In the genomic region with DNA sequence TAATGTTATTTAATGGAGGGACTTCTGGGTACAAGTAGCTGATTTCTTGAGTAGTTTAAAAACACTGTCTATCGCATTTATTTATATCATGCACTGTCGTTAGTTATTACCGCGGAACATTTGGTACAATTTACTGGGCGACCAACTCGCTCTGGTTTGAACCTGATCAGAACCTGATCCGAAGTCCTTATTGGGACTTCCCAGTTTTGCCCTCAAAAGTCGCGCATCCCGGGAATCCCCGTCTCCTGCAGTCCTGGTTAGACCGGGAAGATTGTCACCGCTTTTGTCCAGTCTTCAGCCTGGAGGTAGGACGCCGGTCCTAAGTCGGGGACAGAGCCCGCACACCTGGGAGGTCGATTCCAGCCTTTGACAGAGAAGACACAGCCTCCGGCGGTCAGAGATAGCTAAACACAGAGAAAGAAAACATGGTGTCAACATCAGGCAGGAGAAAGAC, we compare ENCODE assay signal across 9 cellular contexts. TPM values are rescaled to one million over a fixed set of nuclear protein-coding genes. Genes with fewer than 3 reads are reported as not detected.
A peak's percentile ranks its signal among the peaks of the same experiment; 100 is the strongest.
DNase-seq lines count a peak whose midpoint lies in the region; ATAC-seq and TF ChIP-seq lines count a peak whose summit lies in the region.
"Had no signal": no experiment of that assay in that cellular context is flagged by ENCODE, and none has a peak within 500 bp of the region (broad histone marks: within the 10 kb centered on the region; RNA-seq: fewer than 3 reads in every experiment).

No MANE protein-coding gene starts in this region.

- in situ Hi-C loops in astrocyte of the spinal cord (cut with HindIII; ENCODE audit: low sequenced_read_pairs) (no loop called here), GM13976 (cut with MboI; ENCODE audit: low sequenced_read_pairs, unreplicated experiment) (no loop called here)

- H3K36me3 ChIP-seq in A673 (ENCODE audit: insufficient read depth, low read length, poor library complexity, severe bottlenecking), result no peaks in the 10 kb centered on the region
- H3K36me3 ChIP-seq in OCI-LY1 (ENCODE audit: insufficient read depth, low read length), result peaks cover 18% of the 10 kb centered on the region
- peaks cover 11% of the 10 kb centered on the region for H3K36me3 ChIP-seq in skeletal muscle satellite cell (ENCODE audit: insufficient read depth, low read length)

- H3K9me3 ChIP-seq in A673 (ENCODE audit: low read depth, low read length, poor library complexity, severe bottlenecking), result no peaks in the 10 kb centered on the region
- no peaks in the 10 kb centered on the region for H3K9me3 ChIP-seq in OCI-LY1 (ENCODE audit: low read length)
- no peaks in the 10 kb centered on the region for H3K9me3 ChIP-seq in skeletal muscle satellite cell (replicated peaks; ENCODE audit: low read length)

- H3K79me2 ChIP-seq in OCI-LY1 (ENCODE audit: insufficient read depth, low read length), result no peaks in the 10 kb centered on the region

- BruUV-seq in A673 (replicated peaks; lab: Mats Ljungman, UMichigan), result TSS peak; percentile 50

- peak overlapping the region; percentile 90 for H3K4me2 ChIP-seq in OCI-LY1 (ENCODE audit: low read length)
- H3K4me2 ChIP-seq in skeletal muscle satellite cell (ENCODE audit: low read length), result peak overlapping the region; percentile 88

- H3K27me3 ChIP-seq in A673 (replicated peaks; ENCODE audit: insufficient read depth, low read depth, low read length, poor library complexity) (no peaks in the 10 kb centered on the region), OCI-LY1 (ENCODE audit: insufficient read depth, low read length) (no peaks in the 10 kb centered on the region), skeletal muscle satellite cell (ENCODE audit: control insufficient read depth, insufficient read depth, low read length) (peaks cover under 1% of the 10 kb centered on the region)

- DNase-seq in A673 (ENCODE audit: low spot score) (no peak), astrocyte of the spinal cord (ENCODE audit: low read depth, low spot score) (peak; percentile 20), iPS-NIHi7 (ENCODE audit: extremely low spot score) (peak; percentile 20), SIG-M5 treated with dmso at 0.1 percent for 504 hours (lab: John Stamatoyannopoulos, UW; ENCODE audit: unreplicated experiment) (no peak), GM13976 (ENCODE audit: low spot score) (no peak)

- peak overlapping the region; percentile 74 for H3K9ac ChIP-seq in OCI-LY1 (ENCODE audit: low read length)
- peak overlapping the region; percentile 90 for H3K9ac ChIP-seq in skeletal muscle satellite cell (ENCODE audit: low read depth, low read length)

- no peaks in the 10 kb centered on the region for H3K9me2 ChIP-seq in OCI-LY1 (ENCODE audit: low read depth, low read length)

- H3K27ac ChIP-seq in A673 (ENCODE audit: low read depth, low read length, poor library complexity, severe bottlenecking) (peak overlapping the region; percentile 79), OCI-LY1 (ENCODE audit: low read depth, low read length, poor library complexity, severe bottlenecking) (peak overlapping the region; percentile 6)

- intact Hi-C loops in A673 (cut with micrococcal nuclease; ENCODE audit: unreplicated experiment), result no loop called here

- H3K4me3 ChIP-seq in A673 (ENCODE audit: low read depth, low read length, poor library complexity, severe bottlenecking) (peak overlapping the region; percentile 93), OCI-LY1 (ENCODE audit: low read depth, low read length, poor library complexity, severe bottlenecking) (peak overlapping the region; percentile 78), astrocyte of the spinal cord (ENCODE audit: low read depth, low read length) (peak overlapping the region; percentile 84), skeletal muscle satellite cell (ENCODE audit: low read length) (peak overlapping the region; percentile 81)

- H3K4me1 ChIP-seq in A673 (ENCODE audit: insufficient read depth, low read length, poor library complexity, severe bottlenecking) (peaks cover 10% of the 10 kb centered on the region), OCI-LY1 (ENCODE audit: insufficient read depth, low read length, severe bottlenecking) (peaks cover 24% of the 10 kb centered on the region), skeletal muscle satellite cell (ENCODE audit: control insufficient read depth, insufficient read depth, low read length) (peaks cover 25% of the 10 kb centered on the region)

- H4K20me1 ChIP-seq in OCI-LY1 (ENCODE audit: insufficient read depth, low read length), result no peaks in the 10 kb centered on the region

- no peak overlapping the region for H2AFZ ChIP-seq in OCI-LY1 (ENCODE audit: low read length)

- ATAC-seq in GM19035 (IDR thresholded peaks at IDR 0.05; ENCODE audit: unreplicated experiment), result peak; percentile 5

- CTCF ChIA-PET in A673 (lab: Charles Lee), result no interaction called here

- H3F3A ChIP-seq in OCI-LY1 (ENCODE audit: insufficient read depth, low read length), result no peaks in the 10 kb centered on the region

- POLR2A ChIA-PET in A673 (lab: Charles Lee; ENCODE audit: low non-redundant PET), result no interaction called here

- TF ChIP-seq CTCF in A673 (conservative IDR thresholded peaks at IDR 0.05; ENCODE audit: low read depth, low read length), result no peak
- TF ChIP-seq CTCF in OCI-LY1 (IDR thresholded peaks at IDR 0.05; ENCODE audit: low read length), result no peak
- TF ChIP-seq CTCF in astrocyte of the spinal cord (IDR thresholded peaks at IDR 0.05; ENCODE audit: low read depth, low read length), result no peak
- no peak for TF ChIP-seq CTCF in GM13976 (IDR thresholded peaks at IDR 0.05; ENCODE audit: borderline replicate concordance, control extremely low read depth, extremely low read depth, insufficient read depth, missing control alignments)

RNA-seq across cellular contexts. Expression of gene CLN5, which starts 0.7 kb away (rescaled TPM):
- total RNA-seq in A673 (2021), result 12.4 and 13.7 TPM in 2 replicates
- 19.8 and 22.7 TPM in 2 replicates for total RNA-seq in skeletal muscle satellite cell (2012; rRNA removed)

RNA-seq across cellular contexts. Expression of gene FBXL3, which starts 34.4 kb away (rescaled TPM):
- total RNA-seq in A673 (2021), result 24.1 and 29.2 TPM in 2 replicates
- total RNA-seq in skeletal muscle satellite cell (2012; rRNA removed), result 42.6 and 43.1 TPM in 2 replicates

RNA-seq across cellular contexts. Expression of gene ACOD1, which starts 44.3 kb away (rescaled TPM):
- total RNA-seq in A673 (2021), result not detected in 2 replicates
- total RNA-seq in skeletal muscle satellite cell (2012; rRNA removed), result not detected in 2 replicates
- total RNA-seq: pulmonary artery endothelial cell had no signal

Comparison
In these comparisons a context has a peak if more than half of its experiments do, and no peak if none do; other contexts are left out.
1. DNase-seq: peak in astrocyte of the spinal cord (single experiment) and iPS-NIHi7 (single experiment); none in A673 (single experiment), SIG-M5 treated with dmso at 0.1 percent for 504 hours (single experiment) and GM13976 (single experiment).
2. Peak in every context shown above with its lines, with median percentiles within 50 percentile points of each other: H3K4me3 ChIP-seq.